Comparison of ENCODE assay signal across 9 cellular contexts in the genomic region with DNA sequence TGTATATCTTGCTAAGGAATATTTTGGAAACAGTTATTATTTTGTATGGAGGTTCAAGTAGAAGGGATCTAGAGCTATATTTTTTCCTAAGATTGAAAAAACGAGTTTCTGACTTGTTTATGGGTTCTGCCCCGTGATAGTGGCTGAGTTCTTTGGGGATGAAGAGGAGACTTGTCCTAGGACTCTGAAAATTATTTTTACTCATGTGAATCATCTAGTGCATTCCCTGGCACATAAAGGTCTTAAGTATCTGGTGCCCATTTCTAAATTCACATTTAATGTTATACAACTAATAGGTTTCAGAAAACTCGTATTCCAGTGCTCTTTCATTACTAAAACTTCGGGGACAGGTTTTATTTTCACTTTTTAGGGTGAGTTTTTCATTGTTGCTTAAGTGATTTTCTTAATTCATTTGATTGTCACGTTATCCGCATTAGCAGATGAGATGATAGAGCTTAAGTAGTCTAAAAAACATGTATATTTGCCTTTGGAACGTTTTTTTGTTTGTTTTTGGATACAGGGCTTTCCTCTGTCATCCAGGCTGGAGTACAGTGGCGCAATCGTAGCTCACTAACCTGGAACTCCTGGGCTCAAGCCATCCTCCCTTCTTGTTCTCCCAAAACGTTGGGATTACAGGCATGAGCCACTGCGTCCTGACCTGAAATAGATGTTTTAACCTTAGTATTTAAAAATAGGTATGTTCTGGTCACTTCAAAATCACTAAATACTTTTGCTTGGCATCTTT. TPM values are rescaled to one million over a fixed set of nuclear protein-coding genes. Genes with fewer than 3 reads are reported as not detected.
DNase-seq lines count a peak whose midpoint lies in the region; ATAC-seq and TF ChIP-seq lines count a peak whose summit lies in the region.
"Had no signal": no experiment of that assay in that cellular context is flagged by ENCODE, and none has a peak within 500 bp of the region (broad histone marks: within the 10 kb centered on the region; RNA-seq: fewer than 3 reads in every experiment).

No MANE protein-coding gene starts in this region.

- POLR2A ChIA-PET in BJ (lab: Charles Lee), result no interaction called here

- H3K4me3 Mint-ChIP-seq in central memory CD8-positive, alpha-beta T cell, result peak overlapping the region; percentile 92
- H3K4me3 Mint-ChIP-seq in naive B cell, result peak overlapping the region; percentile 92 to 99 (median 96)

- H3K36me3 ChIP-seq in BJ (ENCODE audit: control insufficient read depth, insufficient read depth, low read length) (no peaks in the 10 kb centered on the region), mucosa of descending colon (ENCODE audit: low read depth) (peaks cover 7% of the 10 kb centered on the region)

- ATAC-seq in central memory CD8-positive, alpha-beta T cell (replicated peaks; ENCODE audit: extremely low read depth, poor library complexity, severe bottlenecking), result no peak
- no peak for ATAC-seq in naive B cell (ENCODE audit: low read depth in 2 of 2)
- no peak for ATAC-seq in mucosa of descending colon
- ATAC-seq in GM21381 (IDR thresholded peaks at IDR 0.05; ENCODE audit: unreplicated experiment), result no peak

- H3K27me3 ChIP-seq in BJ (ENCODE audit: control insufficient read depth, insufficient read depth, low read length), result no peaks in the 10 kb centered on the region

- peaks cover 19% of the 10 kb centered on the region for H3K36me3 Mint-ChIP-seq in central memory CD8-positive, alpha-beta T cell (ENCODE audit: insufficient read depth)
- H3K36me3 Mint-ChIP-seq in naive B cell, result peaks cover 8 to 9% of the 10 kb centered on the region in 2 donors

- H3K4me1 Mint-ChIP-seq in central memory CD8-positive, alpha-beta T cell, result peaks cover 49% of the 10 kb centered on the region
- peaks cover 34 to 57% (median 44%) of the 10 kb centered on the region in 3 donors for H3K4me1 Mint-ChIP-seq in naive B cell

- no peaks in the 10 kb centered on the region for H3K9me3 ChIP-seq in mucosa of descending colon

- peaks cover 37% of the 10 kb centered on the region for H3K4me1 ChIP-seq in mucosa of descending colon (ENCODE audit: low read depth)

- H3K4me3 ChIP-seq in BJ (ENCODE audit: low read depth, low read length), result peak overlapping the region; percentile 92
- no peak overlapping the region for H3K4me3 ChIP-seq in mucosa of descending colon

- no peaks in the 10 kb centered on the region for H3K27me3 Mint-ChIP-seq in central memory CD8-positive, alpha-beta T cell
- no peaks in the 10 kb centered on the region for H3K27me3 Mint-ChIP-seq in naive B cell

- CTCF ChIA-PET in BJ (lab: Yijun Ruan, JAX), result interaction anchor here (1.1 kb wide), 1 partner anchor 52 kb away, joined by 3 read pairs; no protein-coding TSS in a partner anchor

- H3K9me3 Mint-ChIP-seq in central memory CD8-positive, alpha-beta T cell, result no peaks in the 10 kb centered on the region
- no peaks in the 10 kb centered on the region for H3K9me3 Mint-ChIP-seq in naive B cell

- DNase-seq in BJ (ENCODE audit: low read depth) (no peak), LHCN-M2 (ENCODE audit: low read depth) (peak; percentile 7), naive B cell (no peak), mucosa of descending colon (no peak), germinal center (ENCODE audit: low spot score) (no peak), GDM1 (lab: John Stamatoyannopoulos, UW) (no peak)
- no peak for DNase-seq in central memory CD8-positive, alpha-beta T cell (ENCODE audit: low spot score in 2 of 2)

- TF ChIP-seq CTCF in BJ (IDR thresholded peaks at IDR 0.05; ENCODE audit: insufficient read depth, low read depth, low read length), result no peak
- no peak for TF ChIP-seq CTCF in mucosa of descending colon (IDR thresholded peaks at IDR 0.05)

- peak overlapping the region; percentile 98 for H3K27ac Mint-ChIP-seq in central memory CD8-positive, alpha-beta T cell (ENCODE audit: low read depth)
- H3K27ac Mint-ChIP-seq in naive B cell, result peak overlapping the region; percentile 97 to 99 (median 98)

- intact Hi-C loops in mucosa of descending colon (cut with DNase I, micrococcal nuclease), result no loop called here

RNA-seq across cellular contexts. Expression of a gene that starts 2.1 kb away (rescaled TPM):
- polyA plus RNA-seq in BJ (2011; rRNA removed) (7.6 and 7.7 TPM in 2 replicates), naive B cell (ENCODE audit: low read depth in 6 of 6) (10 to 100 TPM; 23.0 to 47.1 (median 28.9) TPM)
- 15.5 and 17.0 TPM in 2 replicates for polyA minus RNA-seq in BJ (2011; rRNA and poly(A)+ RNA removed)
- total RNA-seq in LHCN-M2 (2014; rRNA removed) (15.8 and 18.8 TPM in 2 replicates), mucosa of descending colon (10 to 100 TPM; 19.0 to 20.9 (median 20.2) TPM)
- 12.4 TPM for polyA plus RNA-seq in LHCN-M2 (2012)

RNA-seq across cellular contexts. Expression of a gene that starts 2.7 kb away (rescaled TPM):
- polyA plus RNA-seq in BJ (2011; rRNA removed) (3.4 and 6.7 TPM in 2 replicates), naive B cell (ENCODE audit: low read depth in 6 of 6) (10 to 100 TPM; 45.8 to 70.6 (median 62.6) TPM)
- polyA minus RNA-seq in BJ (2011; rRNA and poly(A)+ RNA removed), result 2.5 and 2.6 TPM in 2 replicates
- total RNA-seq in LHCN-M2 (2014; rRNA removed) (10.3 and 12.8 TPM in 2 replicates), mucosa of descending colon (10 to 100 TPM; 23.0 to 37.4 (median 23.7) TPM)
- polyA plus RNA-seq in LHCN-M2 (2012), result 14.9 TPM

RNA-seq across cellular contexts. Expression of a gene that starts 21.9 kb away (rescaled TPM):
- polyA plus RNA-seq in BJ (2011; rRNA removed), result not detected in 2 replicates
- not detected in 2 replicates for polyA minus RNA-seq in BJ (2011; rRNA and poly(A)+ RNA removed)
- total RNA-seq in LHCN-M2 (2014; rRNA removed), result 0.63 TPM in 1 of 2 replicates, not detected in the other
- polyA plus RNA-seq in LHCN-M2 (2012), result not detected
- polyA plus RNA-seq in naive B cell (ENCODE audit: low read depth in 6 of 6), result 1 to 10 TPM in 1 of 6 donors, under 1 TPM in 4, not detected in 1; 0.64 to 1.0 (median 0.85) TPM
- total RNA-seq in mucosa of descending colon, result not detected
- total RNA-seq: pulmonary artery endothelial cell had no signal

RNA-seq across cellular contexts. Expression of a gene that starts 32.6 kb away (rescaled TPM):
- polyA plus RNA-seq in BJ (2011; rRNA removed), result not detected in 2 replicates
- polyA minus RNA-seq in BJ (2011; rRNA and poly(A)+ RNA removed), result not detected in 2 replicates
- total RNA-seq in LHCN-M2 (2014; rRNA removed), result not detected in 2 replicates
- not detected for polyA plus RNA-seq in LHCN-M2 (2012)
- not detected for polyA plus RNA-seq in naive B cell (ENCODE audit: low read depth in 6 of 6)
- under 1 TPM in 1 of 3 donors, not detected in 2; 0.48 TPM for total RNA-seq in mucosa of descending colon
- total RNA-seq: pulmonary artery endothelial cell had no signal

RNA-seq across cellular contexts. Expression of a gene that starts 35.8 kb away (rescaled TPM):
- polyA plus RNA-seq in BJ (2011; rRNA removed) (not detected in 2 replicates), naive B cell (ENCODE audit: low read depth in 6 of 6) (under 1 TPM in 4 of 6 donors, not detected in 2; 0.47 to 0.58 (median 0.49) TPM)
- polyA minus RNA-seq in BJ (2011; rRNA and poly(A)+ RNA removed), result not detected in 2 replicates
- total RNA-seq in LHCN-M2 (2014; rRNA removed) (under 0.01 TPM in 1 of 2 replicates, not detected in the other), mucosa of descending colon (1 to 10 TPM; 3.4 to 9.7 (median 7.4) TPM)
- polyA plus RNA-seq in LHCN-M2 (2012), result 0.01 TPM
